ENCODE assay signal across 1 cellular context in the genomic region with DNA sequence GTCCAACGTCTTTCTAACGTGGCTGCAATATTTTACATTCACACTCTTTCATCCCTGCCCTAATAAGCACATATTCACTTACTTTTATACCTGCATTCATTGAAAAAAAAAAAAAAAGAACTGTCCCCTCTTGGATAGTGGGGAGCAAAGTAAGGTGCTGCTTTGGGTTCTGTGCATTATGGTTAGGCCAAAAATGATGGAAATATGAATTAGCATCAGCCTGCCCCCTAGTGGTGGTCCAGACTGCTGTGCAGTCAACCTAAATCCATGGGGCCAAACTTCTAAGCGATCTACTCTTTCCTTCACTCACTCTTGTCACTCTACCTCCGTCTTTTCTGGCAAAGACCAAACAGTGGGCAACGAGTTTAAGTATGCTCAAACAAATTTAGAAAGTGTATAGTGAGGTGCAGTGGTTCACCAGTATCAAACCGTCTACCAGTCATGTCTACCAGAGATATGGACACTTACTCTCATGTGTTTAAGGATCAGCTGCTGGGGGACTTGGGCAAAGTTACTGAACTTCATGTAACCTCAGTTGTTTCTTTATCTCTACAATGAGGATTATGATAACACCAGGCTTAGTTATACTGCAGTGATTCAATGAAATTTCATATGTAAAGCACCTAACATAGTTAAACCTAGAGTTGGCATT.
TF ChIP-seq lines count a peak whose summit lies in the region.

No MANE protein-coding gene starts in this region.

TF ChIP-seq in H1, 55 proteins besides CTCF, POLR2A, EP300 and RAD21:
- TF ChIP-seq MAFK (IDR thresholded peaks at IDR 0.05; ENCODE audit: low read depth, low read length) (no peak), HDAC2 (IDR thresholded peaks at IDR 0.05; ENCODE audit: borderline replicate concordance in 1 of 2, low read depth in 2 of 2, low read length in 2 of 2) (no peak), CREB1 (IDR thresholded peaks at IDR 0.05) (no peak), KDM4A (IDR thresholded peaks at IDR 0.05; ENCODE audit: low read depth, low read length, severe bottlenecking) (no peak), JUN (IDR thresholded peaks at IDR 0.05; ENCODE audit: low read depth, low read length) (no peak), SIRT6 (IDR thresholded peaks at IDR 0.05; ENCODE audit: low read length) (no peak), ZNF274 (IDR thresholded peaks at IDR 0.05; ENCODE audit: borderline replicate concordance, extremely low read depth, low read length) (no peak), RBBP5 (IDR thresholded peaks at IDR 0.05; ENCODE audit: borderline replicate concordance, low read depth, low read length) (no peak), EZH2 (IDR thresholded peaks at IDR 0.05; ENCODE audit: low read depth, low read length, severe bottlenecking) (no peak)
- TF ChIP-seq, protein P1, sequence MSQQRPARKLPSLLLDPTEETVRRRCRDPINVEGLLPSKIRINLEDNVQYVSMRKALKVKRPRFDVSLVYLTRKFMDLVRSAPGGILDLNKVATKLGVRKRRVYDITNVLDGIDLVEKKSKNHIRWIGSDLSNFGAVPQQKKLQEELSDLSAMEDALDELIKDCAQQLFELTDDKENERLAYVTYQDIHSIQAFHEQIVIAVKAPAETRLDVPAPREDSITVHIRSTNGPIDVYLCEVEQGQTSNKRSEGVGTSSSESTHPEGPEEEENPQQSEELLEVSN (IDR thresholded peaks at IDR 0.05) = no peak
